In the genomic region with DNA sequence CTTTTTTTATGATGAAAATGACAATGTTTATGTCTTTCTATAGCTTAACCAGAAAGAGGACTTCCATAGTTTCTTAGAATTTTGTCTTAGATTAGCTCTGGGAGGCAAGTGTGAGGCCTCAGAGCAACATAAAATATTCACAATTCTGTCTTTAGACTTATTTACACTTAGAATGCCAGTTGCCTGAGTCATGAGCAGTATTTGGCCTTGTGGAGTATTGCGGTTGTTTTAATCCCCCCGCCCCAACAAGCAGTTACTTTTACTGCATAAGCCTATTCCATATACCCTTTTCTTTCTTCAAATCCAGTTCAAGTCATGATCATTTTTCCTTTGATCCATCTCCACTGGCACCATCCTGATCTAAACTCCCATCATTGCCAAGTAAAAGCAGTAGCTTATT, we compare ENCODE assay signal across 18 cellular contexts.
DNase-seq lines count a peak whose midpoint lies in the region; ATAC-seq and TF ChIP-seq lines count a peak whose summit lies in the region.
"Had no signal": no experiment of that assay in that cellular context is flagged by ENCODE, and none has a peak within 500 bp of the region (broad histone marks: within the 10 kb centered on the region; RNA-seq: fewer than 3 reads in every experiment).

No MANE protein-coding gene starts in this region.

- H3K27me3 ChIP-seq in MG63 (no peaks in the 10 kb centered on the region; the same call in 1 of the 2 replicates), brain microvascular endothelial cell (replicated peaks) (no peaks in the 10 kb centered on the region)
- H3K27me3 ChIP-seq: BE2C, foreskin keratinocyte, testis had no signal

- H3K4me3 ChIP-seq in MG63 (no peak overlapping the region), brain microvascular endothelial cell (ENCODE audit: low read depth, low read length) (no peak overlapping the region)
- H3K4me3 ChIP-seq: left ventricle myocardium inferior, testis had no signal

- no peak for TF ChIP-seq CTCF in brain microvascular endothelial cell (IDR thresholded peaks at IDR 0.05; ENCODE audit: low read depth, low read length, missing control alignments)

- no peak overlapping the region for H3K27ac ChIP-seq in brain microvascular endothelial cell
- H3K27ac ChIP-seq: foreskin keratinocyte, left ventricle myocardium inferior, testis had no signal

- DNase-seq in EL (peak; percentile 36), MG63 (peak; percentile 21), brain microvascular endothelial cell (peak; percentile 27), non-pigmented ciliary epithelial cell (ENCODE audit: low read depth) (peak; percentile 46)
- no peak for DNase-seq in activated T-cell treated with anti-CD3 and anti-CD28 coated beads, Interleukin-2, amount 50 U/mL, for 1 hour
- DNase-seq: activated CD4-positive, alpha-beta T cell treated with anti-CD3 and anti-CD28 coated beads for 36 hours; BE2C; central memory CD4-positive, alpha-beta T cell; left ventricle myocardium inferior; NCI-H187 treated with DMSO at 0.1 percent for 48 hours; NCI-H446; SIG-M5; stimulated activated CD4-positive, alpha-beta T cell treated with anti-CD3 and anti-CD28 coated beads, Interleukin-4, amount 100 ng/mL, for 4 hours; testis had no signal

- in situ Hi-C loops in brain microvascular endothelial cell (cut with HindIII; ENCODE audit: low pct_ligation_motif_present, low sequenced_read_pairs): no loop called here

- no peaks in the 10 kb centered on the region for H3K9me3 ChIP-seq in MG63
- H3K9me3 ChIP-seq: BE2C, testis had no signal

- H3K36me3 ChIP-seq in MG63 (no peaks in the 10 kb centered on the region), brain microvascular endothelial cell (replicated peaks) (no peaks in the 10 kb centered on the region)
- H3K36me3 ChIP-seq: BE2C, left ventricle myocardium inferior had no signal

- ATAC-seq in HG02938 (IDR thresholded peaks at IDR 0.05; ENCODE audit: unreplicated experiment) (no peak), HG03457 (IDR thresholded peaks at IDR 0.05; ENCODE audit: unreplicated experiment) (no peak), GM18870 (IDR thresholded peaks at IDR 0.05; ENCODE audit: unreplicated experiment) (no peak)
- ATAC-seq: activated CD4-positive, alpha-beta T cell treated with anti-CD3 and anti-CD28 coated beads for 36 hours; foreskin keratinocyte had no signal
